8 cellular contexts compared by ENCODE assay signal in the genomic region with DNA sequence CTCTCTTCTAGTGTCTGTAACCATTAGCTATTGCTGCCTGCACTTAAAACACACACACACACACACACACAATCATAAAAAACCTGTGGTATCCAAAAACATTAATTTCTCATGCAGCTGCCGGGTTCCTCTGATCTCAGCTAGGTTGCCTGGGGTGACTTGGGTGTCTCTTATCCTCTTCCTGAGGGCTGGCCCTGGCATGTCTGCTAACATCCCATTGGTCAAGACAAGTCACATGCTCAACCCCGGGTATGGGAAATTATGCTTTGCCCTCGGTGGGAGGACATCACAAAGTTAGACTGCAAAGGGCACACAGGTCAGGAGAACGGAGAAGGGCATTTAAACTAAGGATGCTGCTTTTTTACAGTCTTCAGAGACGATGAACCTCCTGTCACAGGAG. TPM values are rescaled to one million over a fixed set of nuclear protein-coding genes. Genes with fewer than 3 reads are reported as not detected.
DNase-seq lines count a peak whose midpoint lies in the region; ATAC-seq and TF ChIP-seq lines count a peak whose summit lies in the region.

No MANE protein-coding gene starts in this region.

- intact Hi-C loops in left lung (cut with DNase I) = loop anchor here (2.0 to 10.0 kb wide), 3 partner anchors 181 to 263 kb away; no protein-coding TSS in a partner anchor

- no peak overlapping the region for H2AFZ ChIP-seq in SK-N-SH (ENCODE audit: low read depth)

- DNase-seq in SK-N-SH = no peak
- DNase-seq in NB4 (ENCODE audit: low read depth) = peak; percentile 73
- peak; percentile 31 to 58 for DNase-seq in activated CD4-positive, alpha-beta T cell treated with anti-CD3 and anti-CD28 coated beads, Interleukin-2, amount 50 U/mL, for 48 hours
- DNase-seq in iPS-NIHi7 (ENCODE audit: extremely low spot score) = peak; percentile 83
- DNase-seq in left lung = no peak
- no peak for DNase-seq in KG1 (lab: John Stamatoyannopoulos, UW)

- ATAC-seq in SK-N-SH treated with all-trans-retinoic acid at 6 μM for 48 hours (no peak), left lung (no peak), GM19463 (IDR thresholded peaks at IDR 0.05; ENCODE audit: unreplicated experiment) (no peak)

- TF ChIP-seq EP300 in SK-N-SH (IDR thresholded peaks at IDR 0.05; ENCODE audit: borderline replicate concordance in 1 of 2, low read depth in 1 of 2, low read length in 1 of 2) = no peak

- no peaks in the 10 kb centered on the region for H3K36me3 ChIP-seq in SK-N-SH (replicated peaks in 1 of 2; ENCODE audit: control insufficient read depth in 1 of 2, insufficient read depth in 2 of 2, low read length in 1 of 2)
- H3K36me3 ChIP-seq in left lung = no peaks in the 10 kb centered on the region

- POLR2A ChIA-PET in SK-N-SH (lab: Yijun Ruan, JAX) = no interaction called here

- H3K4me1 ChIP-seq in SK-N-SH (ENCODE audit: control insufficient read depth in 1 of 2, insufficient read depth in 2 of 2, low read depth in 1 of 2, low read length in 1 of 2) (peaks cover 0 to 3% of the 10 kb centered on the region in 2 experiments; a peak in 1 of 4 replicates), left lung (peaks cover 0 to 9% of the 10 kb centered on the region in 2 donors)

- no peaks in the 10 kb centered on the region for H3K9me3 ChIP-seq in SK-N-SH
- H3K9me3 ChIP-seq in left lung = peaks cover 0 to 3% of the 10 kb centered on the region in 2 donors

- WGBS in SK-N-SH (ENCODE audit: low lambda C conversion rate) = 55% methylated on average over 5 of the region's 5 CpGs

- CTCF ChIA-PET in SK-N-SH (lab: Yijun Ruan, JAX) = interaction anchor here (0.9 to 3.7 kb wide), 6 partner anchors 14 to 350 kb away, joined by 3 to 49 read pairs (median 4); no protein-coding TSS in a partner anchor

- TF ChIP-seq RAD21 in SK-N-SH (IDR thresholded peaks at IDR 0.05; ENCODE audit: low read length) = no peak

- no peak overlapping the region for H3K9ac ChIP-seq in SK-N-SH

- no peak overlapping the region for H3K4me2 ChIP-seq in SK-N-SH

- no peak overlapping the region for H3K27ac ChIP-seq in SK-N-SH (ENCODE audit: low read depth in 2 of 2, low read length in 1 of 2)
- no peak overlapping the region for H3K27ac ChIP-seq in left lung

- no peaks in the 10 kb centered on the region for H3K9me2 ChIP-seq in SK-N-SH

- no peaks in the 10 kb centered on the region for H3K79me2 ChIP-seq in SK-N-SH (ENCODE audit: insufficient read depth)

- TF ChIP-seq POLR2A in NB4 (IDR thresholded peaks at IDR 0.05; ENCODE audit: extremely low read depth, insufficient read length) = peak; percentile 40

- H3K27me3 ChIP-seq in SK-N-SH (ENCODE audit: insufficient read depth) = no peaks in the 10 kb centered on the region
- H3K27me3 ChIP-seq in left lung = no peaks in the 10 kb centered on the region

- H4K20me1 ChIP-seq in SK-N-SH (ENCODE audit: insufficient read depth) = no peaks in the 10 kb centered on the region

- TF ChIP-seq CTCF in SK-N-SH (IDR thresholded peaks at IDR 0.05) (no peak), NB4 (IDR thresholded peaks at IDR 0.05; ENCODE audit: low read depth, low read length) (no peak), left lung (IDR thresholded peaks at IDR 0.05) (no peak)

- H3F3A ChIP-seq in SK-N-SH (replicated peaks; ENCODE audit: insufficient read depth) = no peaks in the 10 kb centered on the region

- H3K4me3 ChIP-seq in SK-N-SH (ENCODE audit: low read depth in 2 of 2, low read length in 1 of 2) = no peak overlapping the region
- no peak overlapping the region for H3K4me3 ChIP-seq in NB4 (ENCODE audit: low read depth, low read length)
- no peak overlapping the region for H3K4me3 ChIP-seq in left lung

TF ChIP-seq in SK-N-SH, 30 proteins besides CTCF, POLR2A, EP300 and RAD21 (continues in another document):
- TF ChIP-seq, protein P1, sequence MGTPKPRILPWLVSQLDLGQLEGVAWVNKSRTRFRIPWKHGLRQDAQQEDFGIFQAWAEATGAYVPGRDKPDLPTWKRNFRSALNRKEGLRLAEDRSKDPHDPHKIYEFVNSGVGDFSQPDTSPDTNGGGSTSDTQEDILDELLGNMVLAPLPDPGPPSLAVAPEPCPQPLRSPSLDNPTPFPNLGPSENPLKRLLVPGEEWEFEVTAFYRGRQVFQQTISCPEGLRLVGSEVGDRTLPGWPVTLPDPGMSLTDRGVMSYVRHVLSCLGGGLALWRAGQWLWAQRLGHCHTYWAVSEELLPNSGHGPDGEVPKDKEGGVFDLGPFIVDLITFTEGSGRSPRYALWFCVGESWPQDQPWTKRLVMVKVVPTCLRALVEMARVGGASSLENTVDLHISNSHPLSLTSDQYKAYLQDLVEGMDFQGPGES (IDR thresholded peaks at IDR 0.05; ENCODE audit: low read depth, low read length) = no peak
- TF ChIP-seq JUND (IDR thresholded peaks at IDR 0.05) (no peak), TAF1 (IDR thresholded peaks at IDR 0.05; ENCODE audit: borderline replicate concordance, low read depth, low read length) (no peak), GABPA (IDR thresholded peaks at IDR 0.05; ENCODE audit: low read depth) (no peak), CHD2 (IDR thresholded peaks at IDR 0.05; ENCODE audit: low read length, partially characterized antibody) (no peak)
- TF ChIP-seq, protein P2, sequence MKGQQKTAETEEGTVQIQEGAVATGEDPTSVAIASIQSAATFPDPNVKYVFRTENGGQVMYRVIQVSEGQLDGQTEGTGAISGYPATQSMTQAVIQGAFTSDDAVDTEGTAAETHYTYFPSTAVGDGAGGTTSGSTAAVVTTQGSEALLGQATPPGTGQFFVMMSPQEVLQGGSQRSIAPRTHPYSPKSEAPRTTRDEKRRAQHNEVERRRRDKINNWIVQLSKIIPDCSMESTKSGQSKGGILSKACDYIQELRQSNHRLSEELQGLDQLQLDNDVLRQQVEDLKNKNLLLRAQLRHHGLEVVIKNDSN (IDR thresholded peaks at IDR 0.05; ENCODE audit: borderline replicate concordance, low read depth) = peak; percentile 66; the same call in 1 of the 2 replicates

TF ChIP-seq in SK-N-SH treated with all-trans-retinoic acid at 6 μM for 48 hours, 23 proteins besides CTCF, POLR2A, EP300 and RAD21 (continues in another document):
- no peak for TF ChIP-seq GLIS3 (CRISPR knock-in tag; IDR thresholded peaks at IDR 0.05)
- no peak for TF ChIP-seq ZFP3 (CRISPR knock-in tag; IDR thresholded peaks at IDR 0.05)
- TF ChIP-seq, protein P3, sequence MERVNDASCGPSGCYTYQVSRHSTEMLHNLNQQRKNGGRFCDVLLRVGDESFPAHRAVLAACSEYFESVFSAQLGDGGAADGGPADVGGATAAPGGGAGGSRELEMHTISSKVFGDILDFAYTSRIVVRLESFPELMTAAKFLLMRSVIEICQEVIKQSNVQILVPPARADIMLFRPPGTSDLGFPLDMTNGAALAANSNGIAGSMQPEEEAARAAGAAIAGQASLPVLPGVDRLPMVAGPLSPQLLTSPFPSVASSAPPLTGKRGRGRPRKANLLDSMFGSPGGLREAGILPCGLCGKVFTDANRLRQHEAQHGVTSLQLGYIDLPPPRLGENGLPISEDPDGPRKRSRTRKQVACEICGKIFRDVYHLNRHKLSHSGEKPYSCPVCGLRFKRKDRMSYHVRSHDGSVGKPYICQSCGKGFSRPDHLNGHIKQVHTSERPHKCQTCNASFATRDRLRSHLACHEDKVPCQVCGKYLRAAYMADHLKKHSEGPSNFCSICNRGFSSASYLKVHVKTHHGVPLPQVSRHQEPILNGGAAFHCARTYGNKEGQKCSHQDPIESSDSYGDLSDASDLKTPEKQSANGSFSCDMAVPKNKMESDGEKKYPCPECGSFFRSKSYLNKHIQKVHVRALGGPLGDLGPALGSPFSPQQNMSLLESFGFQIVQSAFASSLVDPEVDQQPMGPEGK (CRISPR knock-in tag; IDR thresholded peaks at IDR 0.05; ENCODE audit: borderline replicate concordance) = no peak
- TF ChIP-seq, protein P4, sequence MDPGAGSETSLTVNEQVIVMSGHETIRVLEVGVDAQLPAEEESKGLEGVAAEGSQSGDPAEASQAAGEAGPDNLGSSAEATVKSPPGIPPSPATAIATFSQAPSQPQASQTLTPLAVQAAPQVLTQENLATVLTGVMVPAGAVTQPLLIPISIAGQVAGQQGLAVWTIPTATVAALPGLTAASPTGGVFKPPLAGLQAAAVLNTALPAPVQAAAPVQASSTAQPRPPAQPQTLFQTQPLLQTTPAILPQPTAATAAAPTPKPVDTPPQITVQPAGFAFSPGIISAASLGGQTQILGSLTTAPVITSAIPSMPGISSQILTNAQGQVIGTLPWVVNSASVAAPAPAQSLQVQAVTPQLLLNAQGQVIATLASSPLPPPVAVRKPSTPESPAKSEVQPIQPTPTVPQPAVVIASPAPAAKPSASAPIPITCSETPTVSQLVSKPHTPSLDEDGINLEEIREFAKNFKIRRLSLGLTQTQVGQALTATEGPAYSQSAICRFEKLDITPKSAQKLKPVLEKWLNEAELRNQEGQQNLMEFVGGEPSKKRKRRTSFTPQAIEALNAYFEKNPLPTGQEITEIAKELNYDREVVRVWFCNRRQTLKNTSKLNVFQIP (CRISPR knock-in tag; IDR thresholded peaks at IDR 0.05; ENCODE audit: borderline replicate concordance, low read depth) = no peak
- TF ChIP-seq, protein P5, sequence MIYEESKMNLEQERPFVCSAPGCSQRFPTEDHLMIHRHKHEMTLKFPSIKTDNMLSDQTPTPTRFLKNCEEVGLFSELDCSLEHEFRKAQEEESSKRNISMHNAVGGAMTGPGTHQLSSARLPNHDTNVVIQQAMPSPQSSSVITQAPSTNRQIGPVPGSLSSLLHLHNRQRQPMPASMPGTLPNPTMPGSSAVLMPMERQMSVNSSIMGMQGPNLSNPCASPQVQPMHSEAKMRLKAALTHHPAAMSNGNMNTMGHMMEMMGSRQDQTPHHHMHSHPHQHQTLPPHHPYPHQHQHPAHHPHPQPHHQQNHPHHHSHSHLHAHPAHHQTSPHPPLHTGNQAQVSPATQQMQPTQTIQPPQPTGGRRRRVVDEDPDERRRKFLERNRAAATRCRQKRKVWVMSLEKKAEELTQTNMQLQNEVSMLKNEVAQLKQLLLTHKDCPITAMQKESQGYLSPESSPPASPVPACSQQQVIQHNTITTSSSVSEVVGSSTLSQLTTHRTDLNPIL (CRISPR knock-in tag; IDR thresholded peaks at IDR 0.05; ENCODE audit: low read depth) = no peak
- TF ChIP-seq ARNTL (CRISPR knock-in tag; IDR thresholded peaks at IDR 0.05; ENCODE audit: borderline replicate concordance, low read depth) = no peak
- no peak for TF ChIP-seq TOX (CRISPR knock-in tag; IDR thresholded peaks at IDR 0.05; ENCODE audit: borderline replicate concordance)
- TF ChIP-seq ZC3H10 (CRISPR knock-in tag; IDR thresholded peaks at IDR 0.05) = no peak
- no peak for TF ChIP-seq ZNF565 (CRISPR knock-in tag; conservative IDR thresholded peaks at IDR 0.05; ENCODE audit: low read depth)
- TF ChIP-seq ESRRG (CRISPR knock-in tag; IDR thresholded peaks at IDR 0.05) = no peak
- TF ChIP-seq ZFP30 (CRISPR knock-in tag; IDR thresholded peaks at IDR 0.05) = no peak
- TF ChIP-seq TCF4 (CRISPR knock-in tag; IDR thresholded peaks at IDR 0.05; ENCODE audit: borderline replicate concordance) = no peak
- TF ChIP-seq ZNF8 (CRISPR knock-in tag; IDR thresholded peaks at IDR 0.05) = no peak
- TF ChIP-seq CSDC2 (CRISPR knock-in tag; IDR thresholded peaks at IDR 0.05) = no peak

RNA-seq across cellular contexts. Expression of a gene that starts 55.7 kb away (rescaled TPM):
- polyA plus RNA-seq in SK-N-SH (2012; rRNA removed) = 5.2 and 5.4 TPM in 2 replicates
- polyA plus RNA-seq in SK-N-SH (2012; cell fraction: cytosol; rRNA removed) = 2.1 and 3.2 TPM in 2 replicates
- 7.3 and 8.9 TPM in 2 replicates for polyA plus RNA-seq in SK-N-SH (2012; cell fraction: nucleus; rRNA removed)
- total RNA-seq in left lung = 1 to 10 TPM; 2.2 to 3.2 TPM

Comparison
In these comparisons a context has a peak if more than half of its experiments do, and no peak if none do; other contexts are left out.
1. DNase-seq: peak in NB4 (single experiment), activated CD4-positive, alpha-beta T cell treated with anti-CD3 and anti-CD28 coated beads, Interleukin-2, amount 50 U/mL, for 48 hours (2 of 2) and iPS-NIHi7 (single experiment); none in SK-N-SH (single experiment), left lung (0 of 2) and KG1 (single experiment).